Comparison of ENCODE assay signal across 8 cellular contexts in genomic region chr21:42164064-42164789, GRCh38. TPM values are rescaled to one million over a fixed set of nuclear protein-coding genes. Genes with fewer than 3 reads are reported as not detected.
DNase-seq lines count a peak whose midpoint lies in the region; ATAC-seq and TF ChIP-seq lines count a peak whose summit lies in the region.

No MANE protein-coding gene starts in this region.

- ATAC-seq in CD8-positive, alpha-beta T cell = peak; percentile 34
- ATAC-seq in HG02798 (IDR thresholded peaks at IDR 0.05; ENCODE audit: poor library complexity, unreplicated experiment) = peak; percentile 36

- in situ Hi-C loops in T47D (cut with HindIII; ENCODE audit: low pct_unique_long_range_greater_than_20kb, low sequenced_read_pairs) = no loop called here

- H3K9me3 Mint-ChIP-seq in CD8-positive, alpha-beta T cell = no peaks in the 10 kb centered on the region

- no peak overlapping the region for H3K27ac Mint-ChIP-seq in CD8-positive, alpha-beta T cell

- no peaks in the 10 kb centered on the region for H3K36me3 Mint-ChIP-seq in CD8-positive, alpha-beta T cell

- DNase-seq in CD8-positive, alpha-beta T cell = peak in 6 of 7 experiments; percentile 36 to 75 (median 50)
- DNase-seq in T-helper 9 cell (peak; percentile 38), T47D (ENCODE audit: low read depth in 1 of 2, low spot score in 1 of 2) (peak; percentile 56 to 67), left kidney (ENCODE audit: low read depth, low spot score) (peak; percentile 61), kidney glomerular epithelial cell (lab: John Stamatoyannopoulos, UW) (no peak), AG08395 (ENCODE audit: low spot score) (no peak)
- DNase-seq in stimulated activated CD4-positive, alpha-beta T cell treated with anti-CD3 and anti-CD28 coated beads, TNF-alpha, amount 100 ng/mL, for 48 hours (ENCODE audit: low read depth in 3 of 3) = peak in 2 of 3 donors; percentile 28 to 40

- peaks cover 32% of the 10 kb centered on the region for H3K4me1 Mint-ChIP-seq in CD8-positive, alpha-beta T cell (ENCODE audit: low read depth)

- H3K4me1 ChIP-seq in CD8-positive, alpha-beta T cell (ENCODE audit: insufficient read depth, low read length) = peaks cover 34% of the 10 kb centered on the region

- POLR2A ChIA-PET in CD8-positive, alpha-beta T cell (lab: Charles Lee) = interaction anchor here (0.7 kb wide), 1 partner anchor 56 kb away, joined by 3 read pairs; no protein-coding TSS in a partner anchor

- CTCF ChIA-PET in CD8-positive, alpha-beta T cell (lab: Charles Lee) = interaction anchor here (0.6 to 7.8 kb wide), 27 partner anchors 9 to 291 kb away, joined by 3 to 88 read pairs (median 4); no protein-coding TSS in a partner anchor

- TF ChIP-seq CTCF in CD8-positive, alpha-beta T cell (IDR thresholded peaks at IDR 0.05) = peak; percentile 51

- no peaks in the 10 kb centered on the region for H3K27me3 Mint-ChIP-seq in CD8-positive, alpha-beta T cell (ENCODE audit: low read depth)

- no peak overlapping the region for H3K27ac ChIP-seq in CD8-positive, alpha-beta T cell (ENCODE audit: low read depth, low read length)

- no peak overlapping the region for H3K4me3 ChIP-seq in CD8-positive, alpha-beta T cell (ENCODE audit: low read depth, low read length)

- H3K9me3 ChIP-seq in CD8-positive, alpha-beta T cell (ENCODE audit: low read length) = no peaks in the 10 kb centered on the region

- intact Hi-C loops in CD8-positive, alpha-beta T cell (cut with DNase I, micrococcal nuclease) = loop anchor here (1.0 to 5.0 kb wide), 4 partner anchors 53 to 286 kb away; partner anchors contain the start of gene ABCG1 (in 1 of the 2)

- H3K27me3 ChIP-seq in CD8-positive, alpha-beta T cell (ENCODE audit: insufficient read depth, low read length) = no peaks in the 10 kb centered on the region

- H3K36me3 ChIP-seq in CD8-positive, alpha-beta T cell (ENCODE audit: insufficient read depth, low read length) = no peaks in the 10 kb centered on the region

- H3K4me3 Mint-ChIP-seq in CD8-positive, alpha-beta T cell = no peak overlapping the region

RNA-seq across cellular contexts. Expression of gene ABCG1, which starts 54.7 kb away (rescaled TPM):
- total RNA-seq in CD8-positive, alpha-beta T cell = 100 to 1,000 TPM; 119 to 123 TPM

Comparison
In these comparisons a context has a peak if more than half of its experiments do, and no peak if none do; other contexts are left out.
1. DNase-seq: peak in CD8-positive, alpha-beta T cell (6 of 7), T-helper 9 cell (single experiment), T47D (2 of 2), left kidney (single experiment) and stimulated activated CD4-positive, alpha-beta T cell treated with anti-CD3 and anti-CD28 coated beads, TNF-alpha, amount 100 ng/mL, for 48 hours (2 of 3); none in kidney glomerular epithelial cell (single experiment) and AG08395 (single experiment).